Comparison of ENCODE assay signal across 8 cellular contexts in genomic region chr7:30134523-30135270, GRCh38. TPM values are rescaled to one million over a fixed set of nuclear protein-coding genes. Genes with fewer than 3 reads are reported as not detected.
DNase-seq lines count a peak whose midpoint lies in the region; FAIRE-seq and TF ChIP-seq lines count a peak whose summit lies in the region.

Gene MTURN, plus strand, starts transcription at chr7:30134986. Its CDS starts 151 bp downstream, at chr7:30135137.

- TF ChIP-seq CTCF in stomach (IDR thresholded peaks at IDR 0.05) = peak in 1 of 7 experiments; percentile 15

- H3K4me3 ChIP-seq in HAP-1 (peak within 1 kb of the TSS; percentile 72), MG63 (peak within 1 kb of the TSS; percentile 70), neuron (ENCODE audit: low read length) (peak within 1 kb of the TSS; percentile 64), stomach (peak within 1 kb of the TSS; percentile 89 to 97 (median 91))

- H3K27me3 ChIP-seq in HAP-1 (ENCODE audit: low read depth) (no peaks in the 10 kb centered on the region), MG63 (no peaks in the 10 kb centered on the region), neuron (ENCODE audit: insufficient read depth, low read length) (no peaks in the 10 kb centered on the region), stomach (no peaks in the 10 kb centered on the region)

- H3K9me3 Mint-ChIP-seq in activated naive CD4-positive, alpha-beta T cell treated with anti-CD3 and anti-CD28 coated beads for 36 hours = no peaks in the 10 kb centered on the region

- H3K36me3 Mint-ChIP-seq in activated naive CD4-positive, alpha-beta T cell treated with anti-CD3 and anti-CD28 coated beads for 36 hours (ENCODE audit: low read depth) = no peaks in the 10 kb centered on the region

- H3K27ac ChIP-seq in stomach = peak within 1 kb of the TSS; percentile 92 to 97 (median 97)

- H3K9me3 ChIP-seq in HAP-1 (no peaks in the 10 kb centered on the region), MG63 (no peaks in the 10 kb centered on the region), neuron (ENCODE audit: low read length) (no peaks in the 10 kb centered on the region), stomach (no peaks in the 10 kb centered on the region)

- intact Hi-C loops in activated naive CD4-positive, alpha-beta T cell treated with anti-CD3 and anti-CD28 coated beads for 36 hours (cut with micrococcal nuclease) = loop anchor here (1.0 to 5.0 kb wide), 3 partner anchors 28 to 213 kb away; partner anchors contain the start of gene FKBP14
- intact Hi-C loops in stomach (cut with DNase I; ENCODE audit: low total_unique reads) = no loop called here

- 0 to 1% (median 0%) methylated on average over 25 to 96 of the region's 98 CpGs for WGBS in stomach, 5 donors

- no peak for FAIRE-seq in frontal cortex (lab: Jason Lieb, UNC)

- DNase-seq in ELF-1 (ENCODE audit: low read depth, low spot score) = peak; percentile 87
- peak; percentile 75 to 88 for DNase-seq in HAP-1 (ENCODE audit: low spot score in 2 of 2)
- peak; percentile 87 for DNase-seq in MG63
- peak; percentile 87 for DNase-seq in SK-MEL-5 (ENCODE audit: low read depth, low spot score)
- DNase-seq in activated naive CD4-positive, alpha-beta T cell treated with anti-CD3 and anti-CD28 coated beads for 36 hours = peak; percentile 83
- peak; percentile 95 to 96 for DNase-seq in frontal cortex (ENCODE audit: low spot score in 2 of 2)
- DNase-seq in stomach = peak; percentile 94

- H3K36me3 ChIP-seq in HAP-1 (replicated peaks) (no peaks in the 10 kb centered on the region), MG63 (no peaks in the 10 kb centered on the region), neuron (ENCODE audit: insufficient read depth, low read length) (no peaks in the 10 kb centered on the region), stomach (no peaks in the 10 kb centered on the region)

- H2AFZ ChIP-seq in neuron (ENCODE audit: low read depth, low read length) = peak within 1 kb of the TSS; percentile 80

- H3K4me3 Mint-ChIP-seq in activated naive CD4-positive, alpha-beta T cell treated with anti-CD3 and anti-CD28 coated beads for 36 hours = peak within 1 kb of the TSS; percentile 87

- peak within 1 kb of the TSS; percentile 56 for H3K27ac Mint-ChIP-seq in activated naive CD4-positive, alpha-beta T cell treated with anti-CD3 and anti-CD28 coated beads for 36 hours

- TF ChIP-seq POLR2A in stomach (IDR thresholded peaks at IDR 0.05) = no peak

- no peaks in the 10 kb centered on the region for H3K4me1 Mint-ChIP-seq in activated naive CD4-positive, alpha-beta T cell treated with anti-CD3 and anti-CD28 coated beads for 36 hours (ENCODE audit: low read depth)

- H3K27me3 Mint-ChIP-seq in activated naive CD4-positive, alpha-beta T cell treated with anti-CD3 and anti-CD28 coated beads for 36 hours (ENCODE audit: low read depth) = no peaks in the 10 kb centered on the region

- in situ Hi-C loops in HAP-1 (cut with MboI; ENCODE audit: low sequenced_read_pairs) = no loop called here
- in situ Hi-C loops in SK-MEL-5 (cut with HindIII; ENCODE audit: low pct_unique_long_range_greater_than_20kb, low sequenced_read_pairs) = no loop called here

- CTCF ChIA-PET in activated naive CD4-positive, alpha-beta T cell treated with anti-CD3 and anti-CD28 coated beads for 36 hours (lab: Charles Lee) = interaction anchor here (0.8 kb wide), 1 partner anchor 9 kb away, joined by 3 read pairs; no protein-coding TSS in a partner anchor

- H3K4me1 ChIP-seq in HAP-1 (peaks cover 10% of the 10 kb centered on the region; the same call in 1 of the 2 replicates), neuron (ENCODE audit: insufficient read depth, low read length) (peaks cover 9% of the 10 kb centered on the region), stomach (peaks cover 6 to 46% (median 34%) of the 10 kb centered on the region in 4 donors)

- no peak for TF ChIP-seq EP300 in stomach (IDR thresholded peaks at IDR 0.05)

RNA-seq across cellular contexts. Expression of gene MTURN, which starts in this region (rescaled TPM):
- 2.0 and 7.1 TPM in 2 replicates for total RNA-seq in MG63 (2014; rRNA removed; shearing (Covaris generic); ENCODE audit: low replicate concordance)
- total RNA-seq in SK-MEL-5 (2014; rRNA removed; shearing (Covaris generic)) = 99.2 and 112 TPM in 2 replicates
- 57.1 and 60.0 TPM in 2 replicates for polyA plus RNA-seq in SK-MEL-5 (2015; cell fraction: cytosol; rRNA removed)
- polyA plus RNA-seq in SK-MEL-5 (2015; cell fraction: nucleus; rRNA removed) = 122 and 125 TPM in 2 replicates
- total RNA-seq in activated naive CD4-positive, alpha-beta T cell treated with anti-CD3 and anti-CD28 coated beads for 36 hours = 1 to 10 TPM; 5.1 to 6.3 TPM
- total RNA-seq in frontal cortex (368 TPM), stomach (10 to 100 TPM in 4 of 5 donors, 1 to 10 TPM in 1; 7.8 to 84.8 (median 38.7) TPM)
- 10 to 100 TPM; 19.5 to 52.7 (median 28.6) TPM for polyA plus RNA-seq in stomach

Comparison
In these comparisons a context has a peak if more than half of its experiments do, and no peak if none do; other contexts are left out.
1. Peak in every context shown above with its lines: DNase-seq, H3K4me3 ChIP-seq and H3K27ac ChIP-seq.